In genomic region chr2:169285528-169285927, GRCh38 we compare ENCODE assay signal across 26 cellular contexts.
DNase-seq lines count a peak whose midpoint lies in the region; ATAC-seq, FAIRE-seq and TF ChIP-seq lines count a peak whose summit lies in the region.
"Had no signal": no experiment of that assay in that cellular context is flagged by ENCODE, and none has a peak within 500 bp of the region (broad histone marks: within the 10 kb centered on the region; RNA-seq: fewer than 3 reads in every experiment).

No MANE protein-coding gene starts in this region.

- peaks cover 4% of the 10 kb centered on the region for H3K9me3 Mint-ChIP-seq in neural progenitor cell
- H3K9me3 Mint-ChIP-seq: activated naive CD8-positive, alpha-beta T cell treated with anti-CD3 and anti-CD28 coated beads for 36 hours; activated T-helper 1 cell treated with anti-CD3 and anti-CD28 coated beads, Interleukin-12 subunit alpha, Interleukin-12 subunit beta, Interleukin-2, Interleukin-4 antibody, amounts not matched to agents 30 ng/mL and 10 ng/mL and 1 ng/mL, durations not matched to agents 14 hours and 24 hours and 36 hours; natural killer cell; T-helper 2 cell treated with Interferon-gamma antibody and Interleukin-4, amounts not matched to agents 5 μg/mL and 100 μg/mL, for 36 hours had no signal

- H3K4me3 ChIP-seq in Karpas-422 (ENCODE audit: low read length) (no peak overlapping the region), H1 (ENCODE audit: extremely low read depth in 1 of 4, insufficient read depth in 2 of 4, low read depth in 3 of 4, low read length in 4 of 4) (no peak overlapping the region), neural progenitor cell (no peak overlapping the region), smooth muscle cell (no peak overlapping the region), gastroesophageal sphincter (no peak overlapping the region)
- H3K4me3 ChIP-seq: esophagus squamous epithelium, uterus had no signal

- H2BK20ac ChIP-seq in H1 (ENCODE audit: low read length): no peak overlapping the region

- no peaks in the 10 kb centered on the region for H3K23me2 ChIP-seq in H1 (ENCODE audit: low read depth, low read length)

- POLR2A ChIA-PET in H1 (lab: Charles Lee; ENCODE audit: partially characterized antibody): interaction anchor here (0.7 kb wide), 1 partner anchor 15 kb away, joined by 3 read pairs; no protein-coding TSS in a partner anchor

- TF ChIP-seq POLR2A in H1 (IDR thresholded peaks at IDR 0.05; ENCODE audit: control extremely low read depth in 1 of 2, low read depth in 2 of 2, low read length in 2 of 2): no peak
- no peak for TF ChIP-seq POLR2A in gastroesophageal sphincter (IDR thresholded peaks at IDR 0.05)

- no peak for ATAC-seq in gastroesophageal sphincter
- ATAC-seq: left colon, natural killer cell had no signal

- no peaks in the 10 kb centered on the region for H3K4me1 ChIP-seq in Karpas-422 (ENCODE audit: low read length)
- H3K4me1 ChIP-seq in H1 (replicated peaks in 1 of 4; ENCODE audit: control insufficient read depth in 3 of 4, insufficient read depth in 4 of 4, low read length in 3 of 4): peaks cover 0 to 9% (median under 1%) of the 10 kb centered on the region in 4 experiments; a peak in 4 of 7 replicates
- H3K4me1 ChIP-seq in neural progenitor cell: peaks cover 34% of the 10 kb centered on the region
- peaks cover 23% of the 10 kb centered on the region for H3K4me1 ChIP-seq in smooth muscle cell (ENCODE audit: low read depth)
- H3K4me1 ChIP-seq in gastroesophageal sphincter: no peaks in the 10 kb centered on the region
- H3K4me1 ChIP-seq: esophagus squamous epithelium, uterus had no signal

- H3K36me3 Mint-ChIP-seq in neural progenitor cell: peaks cover 32% of the 10 kb centered on the region
- H3K36me3 Mint-ChIP-seq: activated naive CD8-positive, alpha-beta T cell treated with anti-CD3 and anti-CD28 coated beads for 36 hours; natural killer cell had no signal

- H3K56ac ChIP-seq in H1 (replicated peaks; ENCODE audit: insufficient read length, low read depth, low read length): no peak overlapping the region

- H3K4me3 Mint-ChIP-seq in neural progenitor cell: peak overlapping the region; percentile 27
- H3K4me3 Mint-ChIP-seq: activated naive CD8-positive, alpha-beta T cell treated with anti-CD3 and anti-CD28 coated beads for 36 hours; activated T-helper 1 cell treated with anti-CD3 and anti-CD28 coated beads, Interleukin-12 subunit alpha, Interleukin-12 subunit beta, Interleukin-2, Interleukin-4 antibody, amounts not matched to agents 30 ng/mL and 10 ng/mL and 1 ng/mL, durations not matched to agents 14 hours and 24 hours and 36 hours; natural killer cell; T-helper 2 cell treated with Interferon-gamma antibody and Interleukin-4, amounts not matched to agents 5 μg/mL and 100 μg/mL, for 36 hours had no signal

- H3K4me2 ChIP-seq in Karpas-422 (ENCODE audit: low read depth, low read length, poor library complexity, severe bottlenecking) (no peak overlapping the region), H1 (ENCODE audit: insufficient read depth in 1 of 2, low read depth in 2 of 2, low read length in 2 of 2) (no peak overlapping the region), neural progenitor cell (peak overlapping the region; percentile 65), smooth muscle cell (no peak overlapping the region)
- H3K4me2 ChIP-seq: SK-N-SH had no signal

- H3K79me1 ChIP-seq in H1 (ENCODE audit: low read depth, low read length): no peaks in the 10 kb centered on the region

- H3K27me3 ChIP-seq in Karpas-422 (ENCODE audit: low read length) (no peaks in the 10 kb centered on the region), H1 (replicated peaks in 1 of 4; ENCODE audit: control insufficient read depth in 3 of 4, extremely low read depth in 1 of 4, insufficient read depth in 3 of 4, low read length in 3 of 4) (no peaks in the 10 kb centered on the region), neural progenitor cell (no peaks in the 10 kb centered on the region), smooth muscle cell (ENCODE audit: low read depth) (no peaks in the 10 kb centered on the region), gastroesophageal sphincter (peaks cover 2% of the 10 kb centered on the region)
- H3K27me3 ChIP-seq: esophagus squamous epithelium, uterus had no signal

- H3K9ac ChIP-seq in Karpas-422 (ENCODE audit: low read length) (no peak overlapping the region), H1 (replicated peaks in 1 of 4; ENCODE audit: extremely low read depth in 1 of 4, low read depth in 3 of 4, low read length in 3 of 4) (no peak overlapping the region), neural progenitor cell (no peak overlapping the region), smooth muscle cell (ENCODE audit: low read depth) (no peak overlapping the region)
- H3K9ac ChIP-seq: SK-N-SH had no signal

- no peak overlapping the region for H3K23ac ChIP-seq in H1 (ENCODE audit: insufficient read length)

- H3K14ac ChIP-seq in H1 (ENCODE audit: insufficient read length): no peak overlapping the region

- no peak overlapping the region for H2BK15ac ChIP-seq in H1 (ENCODE audit: low read length)

- peaks cover 44% of the 10 kb centered on the region for H3K4me1 Mint-ChIP-seq in neural progenitor cell
- H3K4me1 Mint-ChIP-seq: activated naive CD8-positive, alpha-beta T cell treated with anti-CD3 and anti-CD28 coated beads for 36 hours; natural killer cell had no signal

- no peak for TF ChIP-seq EP300 in H1 (IDR thresholded peaks at IDR 0.05; ENCODE audit: borderline replicate concordance in 1 of 2, low read depth in 2 of 2, low read length in 2 of 2)
- TF ChIP-seq EP300 in gastroesophageal sphincter (IDR thresholded peaks at IDR 0.05): no peak

- peak; percentile 13 for FAIRE-seq in H1 (lab: Jason Lieb, UNC)
- FAIRE-seq: G401.6 had no signal

- no peak overlapping the region for H3K27ac ChIP-seq in Karpas-422 (ENCODE audit: low read length)
- no peak overlapping the region for H3K27ac ChIP-seq in H1 (ENCODE audit: low read depth, low read length)
- peak overlapping the region; percentile 92 for H3K27ac ChIP-seq in neural progenitor cell
- H3K27ac ChIP-seq in smooth muscle cell (ENCODE audit: low read depth): no peak overlapping the region
- no peak overlapping the region for H3K27ac ChIP-seq in gastroesophageal sphincter
- H3K27ac ChIP-seq: C4-2B, esophagus squamous epithelium, RWPE1, uterus, WERI-Rb-1 had no signal

- H3K18ac ChIP-seq in H1 (ENCODE audit: extremely low read depth, low read length): no peak overlapping the region

- peak overlapping the region; percentile 20 for H3K27ac Mint-ChIP-seq in neural progenitor cell
- H3K27ac Mint-ChIP-seq: activated naive CD8-positive, alpha-beta T cell treated with anti-CD3 and anti-CD28 coated beads for 36 hours; activated T-helper 1 cell treated with anti-CD3 and anti-CD28 coated beads, Interleukin-12 subunit alpha, Interleukin-12 subunit beta, Interleukin-2, Interleukin-4 antibody, amounts not matched to agents 30 ng/mL and 10 ng/mL and 1 ng/mL, durations not matched to agents 14 hours and 24 hours and 36 hours; natural killer cell; T-helper 2 cell treated with Interferon-gamma antibody and Interleukin-4, amounts not matched to agents 5 μg/mL and 100 μg/mL, for 36 hours had no signal

- CTCF ChIA-PET in H1 (lab: Charles Lee; ENCODE audit: partially characterized antibody): no interaction called here

- H2BK12ac ChIP-seq in H1 (ENCODE audit: low read depth, low read length): no peak overlapping the region

- DNase-seq in DMS53 (lab: John Stamatoyannopoulos, UW): peak; percentile 72
- DNase-seq in Karpas-422: peak; percentile 6
- no peak for DNase-seq in H1 (ENCODE audit: low read depth in 1 of 2, low spot score in 2 of 2)
- peak; percentile 72 for DNase-seq in neural progenitor cell (ENCODE audit: low spot score)
- no peak for DNase-seq in GM20000 (ENCODE audit: low spot score)
- no peak for DNase-seq in smooth muscle cell (lab: John Stamatoyannopoulos, UW; ENCODE audit: unreplicated experiment)
- DNase-seq in T-helper 2 cell: no peak
- DNase-seq: ACHN; activated CD4-positive, alpha-beta T cell treated with anti-CD3 and anti-CD28 coated beads, Interleukin-2, amount 50 U/mL, for 1 hour; activated naive CD8-positive, alpha-beta T cell treated with anti-CD3 and anti-CD28 coated beads for 36 hours; esophagus squamous epithelium; left colon; natural killer cell; NCI-H1105 treated with DMSO at 0.1 percent for 48 hours; NCI-H2029 treated with DMSO at 0.1 percent for 48 hours; NCI-H446; posterior cingulate gyrus; SK-N-SH; uterus; WERI-Rb-1 had no signal

- no peak overlapping the region for H4K91ac ChIP-seq in H1 (replicated peaks; ENCODE audit: insufficient read length, low read length)

- WGBS in H1 (ENCODE audit: extremely low coverage in 1 of 2, insufficient coverage in 1 of 2, insufficient read length in 1 of 2, insufficient replicate concordance in 2 of 2, low coverage in 1 of 2, low lambda C conversion rate in 2 of 2, missing lambda C conversion rate in 1 of 2), 2 experiments: 81% methylated on average over 3 of the region's 3 CpGs; no CpG with 5 or more reads in 1 of the 2 experiments
- WGBS in smooth muscle cell (ENCODE audit: low lambda C conversion rate): 68% methylated on average over 3 of the region's 3 CpGs
- 20 to 41% methylated on average over 2 to 3 of the region's 3 CpGs for WGBS in gastroesophageal sphincter (ENCODE audit: low coverage in 1 of 2), 2 donors

- H4K20me1 ChIP-seq in Karpas-422 (ENCODE audit: insufficient read depth, low read depth, low read length) (no peaks in the 10 kb centered on the region), H1 (replicated peaks in 1 of 2; ENCODE audit: control insufficient read depth in 1 of 2, insufficient read depth in 2 of 2, low read length in 2 of 2) (no peaks in the 10 kb centered on the region), neural progenitor cell (ENCODE audit: low read depth) (peaks cover 26% of the 10 kb centered on the region), smooth muscle cell (ENCODE audit: low read depth) (no peaks in the 10 kb centered on the region)

- TF ChIP-seq RAD21 in H1 (IDR thresholded peaks at IDR 0.05 in 1 of 2, conservative IDR thresholded peaks at IDR 0.05 in 1 of 2; ENCODE audit: low read depth in 2 of 2, low read length in 2 of 2): no peak

- no peak overlapping the region for H4K5ac ChIP-seq in H1 (ENCODE audit: insufficient read length, low read depth, low read length)

- H2AK5ac ChIP-seq in H1 (ENCODE audit: low read depth, low read length): no peak overlapping the region

- H3K79me2 ChIP-seq in Karpas-422 (ENCODE audit: low read length) (no peaks in the 10 kb centered on the region), H1 (ENCODE audit: control insufficient read depth in 1 of 2, insufficient read depth in 2 of 2, low read length in 2 of 2) (no peaks in the 10 kb centered on the region), neural progenitor cell (ENCODE audit: low read depth) (peaks cover 17% of the 10 kb centered on the region), smooth muscle cell (ENCODE audit: low read depth) (no peaks in the 10 kb centered on the region)

- no peak overlapping the region for H2BK5ac ChIP-seq in H1 (ENCODE audit: low read depth, low read length)

- H3K36me3 ChIP-seq in Karpas-422 (ENCODE audit: insufficient read depth, low read length) (no peaks in the 10 kb centered on the region), H1 (ENCODE audit: control insufficient read depth in 2 of 4, insufficient read depth in 4 of 4, low read length in 3 of 4) (peaks cover 0 to 3% (median 0%) of the 10 kb centered on the region in 4 experiments; a peak in 2 of 8 replicates), neural progenitor cell (peaks cover 43% of the 10 kb centered on the region), smooth muscle cell (ENCODE audit: low read depth) (no peaks in the 10 kb centered on the region), gastroesophageal sphincter (no peaks in the 10 kb centered on the region)
- H3K36me3 ChIP-seq: esophagus squamous epithelium, uterus, WERI-Rb-1 had no signal

- no peak overlapping the region for H2AFZ ChIP-seq in Karpas-422 (ENCODE audit: low read length)
- no peak overlapping the region for H2AFZ ChIP-seq in H1 (ENCODE audit: low read length)
- no peak overlapping the region for H2AFZ ChIP-seq in neural progenitor cell (replicated peaks)
- no peak overlapping the region for H2AFZ ChIP-seq in smooth muscle cell (ENCODE audit: low read depth)

- no peak overlapping the region for H4K8ac ChIP-seq in H1 (ENCODE audit: extremely low read depth, insufficient read depth, low read length)

- no peak for TF ChIP-seq CTCF in H1 (IDR thresholded peaks at IDR 0.05; ENCODE audit: control extremely low read depth in 1 of 3, insufficient read depth in 1 of 3, low read depth in 1 of 3, low read length in 3 of 3)
- TF ChIP-seq CTCF in neural progenitor cell (IDR thresholded peaks at IDR 0.05): no peak
- TF ChIP-seq CTCF in GM20000 (IDR thresholded peaks at IDR 0.05; ENCODE audit: extremely low read depth, missing control alignments): no peak
- TF ChIP-seq CTCF in smooth muscle cell (IDR thresholded peaks at IDR 0.05; ENCODE audit: borderline replicate concordance, insufficient read depth, poor library complexity, severe bottlenecking): no peak
- no peak for TF ChIP-seq CTCF in gastroesophageal sphincter (IDR thresholded peaks at IDR 0.05)

- peaks cover 39% of the 10 kb centered on the region for H3F3A ChIP-seq in neural progenitor cell (ENCODE audit: low read depth)
- no peaks in the 10 kb centered on the region for H3F3A ChIP-seq in smooth muscle cell (ENCODE audit: low read depth)

- H3K27me3 Mint-ChIP-seq in neural progenitor cell (ENCODE audit: insufficient read depth, low read depth): peaks cover 9% of the 10 kb centered on the region

- H3K9me2 ChIP-seq in Karpas-422 (replicated peaks; ENCODE audit: insufficient read depth, low read length): no peaks in the 10 kb centered on the region
- H3K9me2 ChIP-seq: SK-N-SH had no signal

- H2BK120ac ChIP-seq in H1 (replicated peaks; ENCODE audit: low read depth, low read length): no peak overlapping the region

- H3K9me3 ChIP-seq in Karpas-422 (ENCODE audit: low read length) (no peaks in the 10 kb centered on the region), H1 (ENCODE audit: insufficient read depth in 2 of 2, low read depth in 1 of 2, low read length in 1 of 2) (no peaks in the 10 kb centered on the region), neural progenitor cell (ENCODE audit: low read depth) (no peaks in the 10 kb centered on the region), smooth muscle cell (replicated peaks; ENCODE audit: low read depth) (no peaks in the 10 kb centered on the region), gastroesophageal sphincter (no peaks in the 10 kb centered on the region)
- H3K9me3 ChIP-seq: esophagus squamous epithelium, SK-N-SH, uterus had no signal

- no peak overlapping the region for H3K4ac ChIP-seq in H1 (replicated peaks; ENCODE audit: insufficient read length, low read depth, low read length)

Comparison
In these comparisons a context has a peak if more than half of its experiments do, and no peak if none do; other contexts are left out.
1. DNase-seq: peak in DMS53 (single experiment), Karpas-422 (single experiment) and neural progenitor cell (single experiment); none in H1 (0 of 2), GM20000 (single experiment), smooth muscle cell (single experiment) and T-helper 2 cell (0 of 5).